Comparison of ENCODE assay signal across 1 cellular context in the genomic region with DNA sequence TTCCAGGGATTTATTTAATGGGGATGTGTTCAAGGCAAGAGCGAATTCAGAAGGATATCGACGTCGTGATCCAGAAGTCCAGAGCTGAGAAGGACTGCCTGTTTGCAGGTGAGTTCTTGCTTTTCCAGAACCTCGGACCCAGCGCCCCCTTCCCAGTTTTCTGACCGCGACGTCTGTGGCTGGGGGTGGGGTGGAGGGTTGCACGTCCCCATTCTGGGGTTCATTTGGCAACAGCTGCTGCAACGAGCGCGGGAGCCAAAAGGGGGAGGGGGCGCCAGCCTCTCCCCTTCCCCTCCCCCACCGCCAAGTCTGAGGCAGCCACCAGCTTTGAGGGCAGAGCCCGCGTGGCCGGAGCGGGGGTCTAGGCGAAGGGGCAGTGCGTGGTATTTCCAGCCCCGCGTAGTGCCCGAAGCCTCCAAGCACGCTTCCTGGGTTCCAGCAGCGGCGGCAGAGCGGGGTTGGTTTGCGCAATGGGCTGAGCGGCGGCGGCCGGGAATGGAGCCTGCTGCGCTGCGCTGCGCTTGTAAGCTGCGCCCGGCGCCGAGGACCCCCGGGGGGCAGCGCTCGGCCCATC.
TF ChIP-seq lines count a peak whose summit lies in the region.

No MANE protein-coding gene starts in this region.

TF ChIP-seq in GM12878, 131 proteins besides CTCF, POLR2A, EP300 and RAD21:
- TF ChIP-seq IKZF2 (IDR thresholded peaks at IDR 0.05) (peak in 1 of 2 experiments; percentile 2; a peak in 2 of 4 replicates), TBL1XR1 (IDR thresholded peaks at IDR 0.05; ENCODE audit: low read depth, low read length) (no peak), IKZF1 (conservative IDR thresholded peaks at IDR 0.05) (no peak; the same call in 1 of the 2 replicates), MYC (IDR thresholded peaks at IDR 0.05; ENCODE audit: insufficient read depth, insufficient read length, insufficient replicate concordance, low read length, severe bottlenecking) (peak; percentile 28), GATAD2B (conservative IDR thresholded peaks at IDR 0.05; ENCODE audit: low read depth) (peak; percentile 94; the same call in 1 of the 2 replicates), DPF2 (IDR thresholded peaks at IDR 0.05) (peak; percentile 74; the same call in 1 of the 2 replicates), E2F4 (IDR thresholded peaks at IDR 0.05; ENCODE audit: low read depth, low read length) (no peak), CBFB (IDR thresholded peaks at IDR 0.05; ENCODE audit: low read depth) (no peak), PAX8 (IDR thresholded peaks at IDR 0.05) (no peak), BHLHE40 (IDR thresholded peaks at IDR 0.05; ENCODE audit: borderline replicate concordance in 1 of 2, low read depth in 2 of 2, low read length in 1 of 2) (0 out of 4 replicates have a peak, but pooled peaks of 1 of the 2 experiments have one; percentile 4), TAF1 (IDR thresholded peaks at IDR 0.05; ENCODE audit: borderline replicate concordance, low read depth, low read length) (no peak), CHD2 (IDR thresholded peaks at IDR 0.05; ENCODE audit: borderline replicate concordance, low read depth, low read length) (0 out of 2 replicates have a peak, but pooled peaks have one; percentile 7), POLR2AphosphoS5 (IDR thresholded peaks at IDR 0.05; ENCODE audit: low read length) (peak; percentile 59; the same call in 1 of the 2 replicates), ETV6 (conservative IDR thresholded peaks at IDR 0.05 in 1 of 2, IDR thresholded peaks at IDR 0.05 in 1 of 2; ENCODE audit: borderline replicate concordance in 1 of 2, low read depth in 1 of 2) (no peak), IRF4 (IDR thresholded peaks at IDR 0.05; ENCODE audit: low read depth, low read length) (0 out of 2 replicates have a peak, but pooled peaks have one; percentile 15), ZBTB11 (CRISPR knock-in tag; IDR thresholded peaks at IDR 0.05) (no peak), SMAD5 (IDR thresholded peaks at IDR 0.05; ENCODE audit: low read depth) (peak; percentile 44; the same call in 1 of the 2 replicates), CREB1 (IDR thresholded peaks at IDR 0.05; ENCODE audit: low read depth) (no peak), NR2F1 (conservative IDR thresholded peaks at IDR 0.05) (0 out of 2 replicates have a peak, but pooled peaks have one; percentile 36), NFIC (IDR thresholded peaks at IDR 0.05; ENCODE audit: low read depth, low read length) (no peak), TCF12 (IDR thresholded peaks at IDR 0.05; ENCODE audit: low read depth, low read length) (peak; percentile 46; the same call in 1 of the 2 replicates)
